In genomic region chr13:28338202-28338601, GRCh38 we compare ENCODE assay signal across 17 cellular contexts.
A peak's percentile ranks its signal among the peaks of the same experiment; 100 is the strongest.
DNase-seq lines count a peak whose midpoint lies in the region; ATAC-seq and TF ChIP-seq lines count a peak whose summit lies in the region.
"Had no signal": no experiment of that assay in that cellular context is flagged by ENCODE, and none has a peak within 500 bp of the region (broad histone marks: within the 10 kb centered on the region; RNA-seq: fewer than 3 reads in every experiment).

No MANE protein-coding gene starts in this region.

- peaks cover 61% of the 10 kb centered on the region for H3K4me1 Mint-ChIP-seq in nephron progenitor cell
- H3K4me1 Mint-ChIP-seq: WTC11 had no signal

- peak overlapping the region; percentile 95 for H3K27ac Mint-ChIP-seq in nephron progenitor cell
- H3K27ac Mint-ChIP-seq: WTC11 had no signal

- no peak overlapping the region for H3K4me3 ChIP-seq in fibroblast of the aortic adventitia (ENCODE audit: low read depth, low read length)
- H3K4me3 ChIP-seq: adrenal gland, hepatocyte had no signal

- H3K27me3 Mint-ChIP-seq in nephron progenitor cell (ENCODE audit: low read depth, poor library complexity), result peaks cover 4% of the 10 kb centered on the region

- TF ChIP-seq CTCF in fibroblast of the aortic adventitia (IDR thresholded peaks at IDR 0.05; ENCODE audit: insufficient read depth, low read length) (no peak), nephron progenitor cell (IDR thresholded peaks at IDR 0.05) (no peak)

- H3K9me3 Mint-ChIP-seq in nephron progenitor cell, result no peaks in the 10 kb centered on the region
- H3K9me3 Mint-ChIP-seq: WTC11 had no signal

- DNase-seq in DMS 273 (lab: John Stamatoyannopoulos, UW; ENCODE audit: unreplicated experiment) (peak; percentile 26), DMS 273 treated with DMSO at 0.1 percent for 48 hours (lab: John Stamatoyannopoulos, UW) (no peak), fibroblast of the aortic adventitia (ENCODE audit: low read depth) (peak; percentile 42), nephron progenitor cell (no peak), OCI-M2 (lab: John Stamatoyannopoulos, UW; ENCODE audit: unreplicated experiment) (no peak), SKM-1 (lab: John Stamatoyannopoulos, UW; ENCODE audit: unreplicated experiment) (no peak), left colon (no peak), putamen (ENCODE audit: low spot score) (no peak)
- DNase-seq: activated CD8-positive, alpha-beta memory T cell treated with anti-CD3 and anti-CD28 coated beads for 24 hours; GOT3; NCI-H187 treated with DMSO at 0.1 percent for 48 hours; NCI-H510A treated with DMSO at 0.1 percent for 48 hours; stimulated activated CD4-positive, alpha-beta T cell treated with anti-CD3 and anti-CD28 coated beads, Interleukin-2, amount 100 ng/mL, for 24 hours had no signal

- no peaks in the 10 kb centered on the region for H3K36me3 Mint-ChIP-seq in nephron progenitor cell (ENCODE audit: low read depth)

- H3K4me3 Mint-ChIP-seq in nephron progenitor cell, result no peak overlapping the region
- H3K4me3 Mint-ChIP-seq: WTC11 had no signal

- ATAC-seq in left colon, result no peak
- ATAC-seq: Panc1, WTC11 had no signal

- intact Hi-C loops in left colon (cut with DNase I, micrococcal nuclease), result no loop called here

Comparison
In these comparisons a context has a peak if more than half of its experiments do, and no peak if none do; other contexts are left out.
1. DNase-seq: peak in DMS 273 (single experiment) and fibroblast of the aortic adventitia (single experiment); none in DMS 273 treated with DMSO at 0.1 percent for 48 hours (single experiment), nephron progenitor cell (single experiment), OCI-M2 (single experiment), SKM-1 (single experiment), left colon (0 of 2) and putamen (single experiment).